ENCODE assay signal across 1 cellular context in the genomic region with DNA sequence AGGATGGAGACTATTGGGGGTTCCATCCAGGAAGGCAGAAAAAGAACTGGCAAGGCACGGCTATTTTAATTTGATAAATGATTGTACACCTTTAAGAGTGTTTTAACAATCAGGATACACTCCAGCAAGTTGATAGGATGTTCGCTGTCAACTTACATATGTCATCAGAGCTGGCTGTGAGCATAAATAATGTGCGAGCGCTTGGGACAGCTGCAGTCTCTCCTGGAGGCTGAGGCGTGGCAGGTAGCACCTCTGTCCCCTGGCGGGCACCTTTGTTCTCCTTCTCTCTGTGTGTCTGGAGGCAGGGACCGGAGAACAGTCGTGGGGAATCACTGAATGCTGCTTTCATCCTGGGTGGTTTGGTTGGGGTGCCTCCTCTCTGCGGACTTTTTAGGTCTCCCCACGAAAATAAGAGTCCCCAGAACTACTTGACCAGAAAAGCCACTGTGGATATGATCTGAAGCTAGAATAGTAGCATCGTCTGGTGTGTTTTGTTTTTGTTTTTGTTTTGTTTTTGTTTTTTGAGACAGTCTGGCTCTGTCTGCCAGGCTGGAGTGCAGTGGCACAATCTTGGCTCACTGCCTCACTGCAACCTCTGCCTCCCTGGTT.
TF ChIP-seq lines count a peak whose summit lies in the region.

No MANE protein-coding gene starts in this region.

TF ChIP-seq in H1, 55 proteins besides CTCF, POLR2A, EP300 and RAD21 (continued from another document):
- TF ChIP-seq, protein P1, sequence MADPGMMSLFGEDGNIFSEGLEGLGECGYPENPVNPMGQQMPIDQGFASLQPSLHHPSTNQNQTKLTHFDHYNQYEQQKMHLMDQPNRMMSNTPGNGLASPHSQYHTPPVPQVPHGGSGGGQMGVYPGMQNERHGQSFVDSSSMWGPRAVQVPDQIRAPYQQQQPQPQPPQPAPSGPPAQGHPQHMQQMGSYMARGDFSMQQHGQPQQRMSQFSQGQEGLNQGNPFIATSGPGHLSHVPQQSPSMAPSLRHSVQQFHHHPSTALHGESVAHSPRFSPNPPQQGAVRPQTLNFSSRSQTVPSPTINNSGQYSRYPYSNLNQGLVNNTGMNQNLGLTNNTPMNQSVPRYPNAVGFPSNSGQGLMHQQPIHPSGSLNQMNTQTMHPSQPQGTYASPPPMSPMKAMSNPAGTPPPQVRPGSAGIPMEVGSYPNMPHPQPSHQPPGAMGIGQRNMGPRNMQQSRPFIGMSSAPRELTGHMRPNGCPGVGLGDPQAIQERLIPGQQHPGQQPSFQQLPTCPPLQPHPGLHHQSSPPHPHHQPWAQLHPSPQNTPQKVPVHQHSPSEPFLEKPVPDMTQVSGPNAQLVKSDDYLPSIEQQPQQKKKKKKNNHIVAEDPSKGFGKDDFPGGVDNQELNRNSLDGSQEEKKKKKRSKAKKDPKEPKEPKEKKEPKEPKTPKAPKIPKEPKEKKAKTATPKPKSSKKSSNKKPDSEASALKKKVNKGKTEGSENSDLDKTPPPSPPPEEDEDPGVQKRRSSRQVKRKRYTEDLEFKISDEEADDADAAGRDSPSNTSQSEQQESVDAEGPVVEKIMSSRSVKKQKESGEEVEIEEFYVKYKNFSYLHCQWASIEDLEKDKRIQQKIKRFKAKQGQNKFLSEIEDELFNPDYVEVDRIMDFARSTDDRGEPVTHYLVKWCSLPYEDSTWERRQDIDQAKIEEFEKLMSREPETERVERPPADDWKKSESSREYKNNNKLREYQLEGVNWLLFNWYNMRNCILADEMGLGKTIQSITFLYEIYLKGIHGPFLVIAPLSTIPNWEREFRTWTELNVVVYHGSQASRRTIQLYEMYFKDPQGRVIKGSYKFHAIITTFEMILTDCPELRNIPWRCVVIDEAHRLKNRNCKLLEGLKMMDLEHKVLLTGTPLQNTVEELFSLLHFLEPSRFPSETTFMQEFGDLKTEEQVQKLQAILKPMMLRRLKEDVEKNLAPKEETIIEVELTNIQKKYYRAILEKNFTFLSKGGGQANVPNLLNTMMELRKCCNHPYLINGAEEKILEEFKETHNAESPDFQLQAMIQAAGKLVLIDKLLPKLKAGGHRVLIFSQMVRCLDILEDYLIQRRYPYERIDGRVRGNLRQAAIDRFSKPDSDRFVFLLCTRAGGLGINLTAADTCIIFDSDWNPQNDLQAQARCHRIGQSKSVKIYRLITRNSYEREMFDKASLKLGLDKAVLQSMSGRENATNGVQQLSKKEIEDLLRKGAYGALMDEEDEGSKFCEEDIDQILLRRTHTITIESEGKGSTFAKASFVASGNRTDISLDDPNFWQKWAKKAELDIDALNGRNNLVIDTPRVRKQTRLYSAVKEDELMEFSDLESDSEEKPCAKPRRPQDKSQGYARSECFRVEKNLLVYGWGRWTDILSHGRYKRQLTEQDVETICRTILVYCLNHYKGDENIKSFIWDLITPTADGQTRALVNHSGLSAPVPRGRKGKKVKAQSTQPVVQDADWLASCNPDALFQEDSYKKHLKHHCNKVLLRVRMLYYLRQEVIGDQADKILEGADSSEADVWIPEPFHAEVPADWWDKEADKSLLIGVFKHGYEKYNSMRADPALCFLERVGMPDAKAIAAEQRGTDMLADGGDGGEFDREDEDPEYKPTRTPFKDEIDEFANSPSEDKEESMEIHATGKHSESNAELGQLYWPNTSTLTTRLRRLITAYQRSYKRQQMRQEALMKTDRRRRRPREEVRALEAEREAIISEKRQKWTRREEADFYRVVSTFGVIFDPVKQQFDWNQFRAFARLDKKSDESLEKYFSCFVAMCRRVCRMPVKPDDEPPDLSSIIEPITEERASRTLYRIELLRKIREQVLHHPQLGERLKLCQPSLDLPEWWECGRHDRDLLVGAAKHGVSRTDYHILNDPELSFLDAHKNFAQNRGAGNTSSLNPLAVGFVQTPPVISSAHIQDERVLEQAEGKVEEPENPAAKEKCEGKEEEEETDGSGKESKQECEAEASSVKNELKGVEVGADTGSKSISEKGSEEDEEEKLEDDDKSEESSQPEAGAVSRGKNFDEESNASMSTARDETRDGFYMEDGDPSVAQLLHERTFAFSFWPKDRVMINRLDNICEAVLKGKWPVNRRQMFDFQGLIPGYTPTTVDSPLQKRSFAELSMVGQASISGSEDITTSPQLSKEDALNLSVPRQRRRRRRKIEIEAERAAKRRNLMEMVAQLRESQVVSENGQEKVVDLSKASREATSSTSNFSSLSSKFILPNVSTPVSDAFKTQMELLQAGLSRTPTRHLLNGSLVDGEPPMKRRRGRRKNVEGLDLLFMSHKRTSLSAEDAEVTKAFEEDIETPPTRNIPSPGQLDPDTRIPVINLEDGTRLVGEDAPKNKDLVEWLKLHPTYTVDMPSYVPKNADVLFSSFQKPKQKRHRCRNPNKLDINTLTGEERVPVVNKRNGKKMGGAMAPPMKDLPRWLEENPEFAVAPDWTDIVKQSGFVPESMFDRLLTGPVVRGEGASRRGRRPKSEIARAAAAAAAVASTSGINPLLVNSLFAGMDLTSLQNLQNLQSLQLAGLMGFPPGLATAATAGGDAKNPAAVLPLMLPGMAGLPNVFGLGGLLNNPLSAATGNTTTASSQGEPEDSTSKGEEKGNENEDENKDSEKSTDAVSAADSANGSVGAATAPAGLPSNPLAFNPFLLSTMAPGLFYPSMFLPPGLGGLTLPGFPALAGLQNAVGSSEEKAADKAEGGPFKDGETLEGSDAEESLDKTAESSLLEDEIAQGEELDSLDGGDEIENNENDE (IDR thresholded peaks at IDR 0.05; ENCODE audit: insufficient replicate concordance, low read length): no peak
- no peak for TF ChIP-seq PHF8 (conservative IDR thresholded peaks at IDR 0.05; ENCODE audit: low read depth, low read length)
